Comparison of ENCODE assay signal across 28 cellular contexts in genomic region chr1:213444224-213444623, GRCh38.
DNase-seq lines count a peak whose midpoint lies in the region; ATAC-seq and TF ChIP-seq lines count a peak whose summit lies in the region.
"Had no signal": no experiment of that assay in that cellular context is flagged by ENCODE, and none has a peak within 500 bp of the region (broad histone marks: within the 10 kb centered on the region; RNA-seq: fewer than 3 reads in every experiment).

No MANE protein-coding gene starts in this region.

- no peak overlapping the region for H3K9ac ChIP-seq in neural progenitor cell
- H3K9ac ChIP-seq: GM23248, KMS-11, SK-N-SH had no signal

- H3K36me3 Mint-ChIP-seq in activated CD4-positive, alpha-beta memory T cell treated with anti-CD3 and anti-CD28 coated beads for 36 hours, result no peaks in the 10 kb centered on the region
- H3K36me3 Mint-ChIP-seq in activated CD4-positive, alpha-beta memory T cell treated with anti-CD3 and anti-CD28 coated beads, Interleukin-2, amount 10 ng/mL, durations not matched to agents 7 days and 5 days (ENCODE audit: low read depth), result no peaks in the 10 kb centered on the region
- no peaks in the 10 kb centered on the region for H3K36me3 Mint-ChIP-seq in activated T-helper 17 cell treated with anti-CD3 and anti-CD28 coated beads, Interleukin-2, amount 50 U/mL, for 72 hours (ENCODE audit: low read depth)
- H3K36me3 Mint-ChIP-seq in neural progenitor cell, result no peaks in the 10 kb centered on the region
- H3K36me3 Mint-ChIP-seq: CD8-positive, alpha-beta memory T cell had no signal

- H3K27me3 Mint-ChIP-seq in activated CD4-positive, alpha-beta memory T cell treated with anti-CD3 and anti-CD28 coated beads for 36 hours, result peaks cover 4% of the 10 kb centered on the region
- H3K27me3 Mint-ChIP-seq in activated CD4-positive, alpha-beta memory T cell treated with anti-CD3 and anti-CD28 coated beads, Interleukin-2, amount 10 ng/mL, durations not matched to agents 7 days and 5 days, result peaks cover 2% of the 10 kb centered on the region
- H3K27me3 Mint-ChIP-seq in activated T-helper 17 cell treated with anti-CD3 and anti-CD28 coated beads, Interleukin-2, amount 50 U/mL, for 72 hours, result peaks cover 22% of the 10 kb centered on the region
- peaks cover 2% of the 10 kb centered on the region for H3K27me3 Mint-ChIP-seq in neural progenitor cell (ENCODE audit: insufficient read depth, low read depth)
- H3K27me3 Mint-ChIP-seq: B cell had no signal

- H3K27ac Mint-ChIP-seq in activated CD4-positive, alpha-beta memory T cell treated with anti-CD3 and anti-CD28 coated beads for 36 hours, result no peak overlapping the region
- no peak overlapping the region for H3K27ac Mint-ChIP-seq in activated CD4-positive, alpha-beta memory T cell treated with anti-CD3 and anti-CD28 coated beads, Interleukin-2, amount 10 ng/mL, durations not matched to agents 7 days and 5 days
- no peak overlapping the region for H3K27ac Mint-ChIP-seq in activated T-helper 17 cell treated with anti-CD3 and anti-CD28 coated beads, Interleukin-2, amount 50 U/mL, for 72 hours
- H3K27ac Mint-ChIP-seq in neural progenitor cell, result no peak overlapping the region
- H3K27ac Mint-ChIP-seq: B cell; CD8-positive, alpha-beta memory T cell had no signal

- POLR2A ChIA-PET in activated CD4-positive, alpha-beta memory T cell treated with anti-CD3 and anti-CD28 coated beads for 36 hours (lab: Charles Lee), result no interaction called here
- POLR2A ChIA-PET in activated CD4-positive, alpha-beta memory T cell treated with anti-CD3 and anti-CD28 coated beads, Interleukin-2, amount 10 ng/mL, durations not matched to agents 7 days and 5 days (lab: Charles Lee), result no interaction called here

- CTCF ChIA-PET in activated CD4-positive, alpha-beta memory T cell treated with anti-CD3 and anti-CD28 coated beads for 36 hours (lab: Charles Lee), result no interaction called here
- CTCF ChIA-PET in activated CD4-positive, alpha-beta memory T cell treated with anti-CD3 and anti-CD28 coated beads, Interleukin-2, amount 10 ng/mL, durations not matched to agents 7 days and 5 days (lab: Charles Lee), result no interaction called here

- no peaks in the 10 kb centered on the region for H3F3A ChIP-seq in neural progenitor cell (ENCODE audit: low read depth)

- intact Hi-C loops in activated CD4-positive, alpha-beta memory T cell treated with anti-CD3 and anti-CD28 coated beads for 36 hours (cut with micrococcal nuclease), result no loop called here

- H3K27me3 ChIP-seq in neural progenitor cell, result no peaks in the 10 kb centered on the region

- no peak overlapping the region for H3K4me3 ChIP-seq in neural progenitor cell
- H3K4me3 ChIP-seq: GM23248 had no signal

- no peak overlapping the region for H2AFZ ChIP-seq in neural progenitor cell (replicated peaks)
- H2AFZ ChIP-seq: GM23248 had no signal

- H3K9me3 ChIP-seq in neural progenitor cell (ENCODE audit: low read depth), result no peaks in the 10 kb centered on the region
- H3K9me3 ChIP-seq: SK-N-SH had no signal

- H3K4me1 Mint-ChIP-seq in activated CD4-positive, alpha-beta memory T cell treated with anti-CD3 and anti-CD28 coated beads for 36 hours (ENCODE audit: low read depth), result no peaks in the 10 kb centered on the region
- peaks cover 1% of the 10 kb centered on the region for H3K4me1 Mint-ChIP-seq in activated CD4-positive, alpha-beta memory T cell treated with anti-CD3 and anti-CD28 coated beads, Interleukin-2, amount 10 ng/mL, durations not matched to agents 7 days and 5 days
- no peaks in the 10 kb centered on the region for H3K4me1 Mint-ChIP-seq in activated T-helper 17 cell treated with anti-CD3 and anti-CD28 coated beads, Interleukin-2, amount 50 U/mL, for 72 hours
- peaks cover 4% of the 10 kb centered on the region for H3K4me1 Mint-ChIP-seq in neural progenitor cell
- H3K4me1 Mint-ChIP-seq: B cell; CD8-positive, alpha-beta memory T cell had no signal

- no peak overlapping the region for H3K27ac ChIP-seq in neural progenitor cell
- H3K27ac ChIP-seq: 22Rv1, C4-2B, GM23248, KMS-11 had no signal

- no peaks in the 10 kb centered on the region for H4K20me1 ChIP-seq in neural progenitor cell (ENCODE audit: low read depth)

- H3K9me3 Mint-ChIP-seq in activated CD4-positive, alpha-beta memory T cell treated with anti-CD3 and anti-CD28 coated beads for 36 hours, result no peaks in the 10 kb centered on the region
- H3K9me3 Mint-ChIP-seq in activated CD4-positive, alpha-beta memory T cell treated with anti-CD3 and anti-CD28 coated beads, Interleukin-2, amount 10 ng/mL, durations not matched to agents 7 days and 5 days, result no peaks in the 10 kb centered on the region
- no peaks in the 10 kb centered on the region for H3K9me3 Mint-ChIP-seq in activated T-helper 17 cell treated with anti-CD3 and anti-CD28 coated beads, Interleukin-2, amount 50 U/mL, for 72 hours
- H3K9me3 Mint-ChIP-seq in neural progenitor cell, result no peaks in the 10 kb centered on the region

- H3K79me2 ChIP-seq in neural progenitor cell (ENCODE audit: low read depth), result no peaks in the 10 kb centered on the region

- TF ChIP-seq CTCF in neural progenitor cell (IDR thresholded peaks at IDR 0.05), result no peak

- no peaks in the 10 kb centered on the region for H3K36me3 ChIP-seq in neural progenitor cell

- peak; percentile 43 for ATAC-seq in HG02798 (IDR thresholded peaks at IDR 0.05; ENCODE audit: poor library complexity, unreplicated experiment)
- peak; percentile 11 for ATAC-seq in activated T-helper 17 cell treated with anti-CD3 and anti-CD28 coated beads, Interleukin-2, amount 50 U/mL, for 72 hours (replicated peaks)

- no peak overlapping the region for H3K4me2 ChIP-seq in neural progenitor cell
- H3K4me2 ChIP-seq: KMS-11, SK-N-SH had no signal

- peak; percentile 12 for DNase-seq in activated CD4-positive, alpha-beta memory T cell treated with anti-CD3 and anti-CD28 coated beads for 36 hours
- DNase-seq in activated CD4-positive, alpha-beta memory T cell treated with anti-CD3 and anti-CD28 coated beads, Interleukin-2, amount 10 ng/mL, durations not matched to agents 7 days and 5 days, result no peak
- no peak for DNase-seq in neural progenitor cell (ENCODE audit: low spot score)
- no peak for DNase-seq in stimulated activated CD8-positive, alpha-beta memory T cell treated with anti-CD3 and anti-CD28 coated beads, Interleukin-4, amount 100 ng/mL, for 48 hours
- DNase-seq in putamen (ENCODE audit: low spot score), result no peak
- DNase-seq: CD8-positive, alpha-beta memory T cell; DMS 273 treated with DMSO at 0.1 percent for 48 hours; DMS79; EL; GDM1; GM23248; H7; IMR-90; MM.1S; NCI-H1417; NCI-H1694 treated with DMSO at 0.1 percent for 48 hours; NCI-H2081; NCI-H2227 treated with DMSO at 0.1 percent for 48 hours; NCI-H526 treated with DMSO at 0.1 percent for 48 hours; OCI-M1; SK-N-SH; SW 1271 had no signal

- H3K4me1 ChIP-seq in neural progenitor cell, result peaks cover 7% of the 10 kb centered on the region

- no peak overlapping the region for H3K4me3 Mint-ChIP-seq in activated CD4-positive, alpha-beta memory T cell treated with anti-CD3 and anti-CD28 coated beads for 36 hours
- no peak overlapping the region for H3K4me3 Mint-ChIP-seq in activated CD4-positive, alpha-beta memory T cell treated with anti-CD3 and anti-CD28 coated beads, Interleukin-2, amount 10 ng/mL, durations not matched to agents 7 days and 5 days
- no peak overlapping the region for H3K4me3 Mint-ChIP-seq in activated T-helper 17 cell treated with anti-CD3 and anti-CD28 coated beads, Interleukin-2, amount 50 U/mL, for 72 hours
- H3K4me3 Mint-ChIP-seq in neural progenitor cell, result no peak overlapping the region
- H3K4me3 Mint-ChIP-seq: B cell; CD8-positive, alpha-beta memory T cell had no signal
